In genomic region chr17:81512984-81513668, GRCh38 we compare ENCODE assay signal across 1 cellular context.
TF ChIP-seq lines count a peak whose summit lies in the region.

No MANE protein-coding gene starts in this region.

TF ChIP-seq in endothelial cell of umbilical vein, 7 proteins besides CTCF, POLR2A, EP300 and RAD21:
- TF ChIP-seq EZH2 (IDR thresholded peaks at IDR 0.05; ENCODE audit: borderline replicate concordance, low read depth, low read length, severe bottlenecking) (no peak), MYC (IDR thresholded peaks at IDR 0.05; ENCODE audit: low read depth, low read length) (no peak), MAX (IDR thresholded peaks at IDR 0.05; ENCODE audit: insufficient read depth, insufficient read length) (no peak), POLR2AphosphoS5 (IDR thresholded peaks at IDR 0.05; ENCODE audit: insufficient read depth, low read depth, low read length) (no peak), FOS (IDR thresholded peaks at IDR 0.05; ENCODE audit: borderline replicate concordance, insufficient read depth, low read length) (no peak), JUN (IDR thresholded peaks at IDR 0.05; ENCODE audit: borderline replicate concordance, insufficient read depth, insufficient read length, low read depth) (no peak), GATA2 (IDR thresholded peaks at IDR 0.05; ENCODE audit: insufficient read depth, insufficient read length, low read depth, low read length) (no peak)
TF ChIP-seq in endothelial cell of umbilical vein: peak in this region for 0.
